ENCODE assay signal across 8 cellular contexts in genomic region chr11:117095301-117096139, GRCh38. TPM values are rescaled to one million over a fixed set of nuclear protein-coding genes. Genes with fewer than 3 reads are reported as not detected.
DNase-seq lines count a peak whose midpoint lies in the region; ATAC-seq, FAIRE-seq and TF ChIP-seq lines count a peak whose summit lies in the region.

No MANE protein-coding gene starts in this region.

- H3K79me2 ChIP-seq in Loucy (ENCODE audit: insufficient read depth, low read length) (peaks cover 79% of the 10 kb centered on the region), K562 (ENCODE audit: control insufficient read depth, insufficient read depth, low read length) (peaks cover 74% of the 10 kb centered on the region), mesendoderm (ENCODE audit: control insufficient read depth, insufficient read depth, low read length) (peaks cover 54% of the 10 kb centered on the region)

- H3K18ac ChIP-seq in mesendoderm (ENCODE audit: low read length), result no peak overlapping the region

- peak overlapping the region; percentile 94 for H3K4me3 ChIP-seq in Loucy (ENCODE audit: low read length, poor library complexity, severe bottlenecking)
- no peak overlapping the region for H3K4me3 ChIP-seq in K562
- H3K4me3 ChIP-seq in mesendoderm (ENCODE audit: low read length), result no peak overlapping the region

- H3K9ac ChIP-seq in Loucy (ENCODE audit: low read depth, low read length, poor library complexity, severe bottlenecking) (peak overlapping the region; percentile 89), K562 (ENCODE audit: insufficient read depth in 1 of 2, low read depth in 2 of 2, low read length in 2 of 2) (peak overlapping the region; percentile 29 to 69; a peak in 1 of 4 replicates), mesendoderm (ENCODE audit: low read length) (no peak overlapping the region)

- H3F3A ChIP-seq in Loucy (ENCODE audit: low read depth), result no peaks in the 10 kb centered on the region

- TF ChIP-seq POLR2A in K562 (conservative IDR thresholded peaks at IDR 0.05), result no peak

- TF ChIP-seq CTCF in Loucy (conservative IDR thresholded peaks at IDR 0.05; ENCODE audit: low read length), result no peak
- no peak for TF ChIP-seq CTCF in K562 (IDR thresholded peaks at IDR 0.05 in 2 of 3, conservative IDR thresholded peaks at IDR 0.05 in 1 of 3; ENCODE audit: insufficient read depth in 2 of 3, low read depth in 1 of 3, low read length in 3 of 3)

- H3K9me3 ChIP-seq in Loucy (ENCODE audit: insufficient read depth, low read depth, low read length), result no peaks in the 10 kb centered on the region
- no peaks in the 10 kb centered on the region for H3K9me3 ChIP-seq in K562 (replicated peaks; ENCODE audit: control insufficient read depth, insufficient read depth, low read depth, low read length)

- POLR2A ChIA-PET in K562 (lab: Yijun Ruan, JAX), result interaction anchor here (0.5 to 2.4 kb wide), 7 partner anchors 7 to 308 kb away, joined by 3 to 5 read pairs (median 4); no protein-coding TSS in a partner anchor

- H3K79me1 ChIP-seq in mesendoderm (ENCODE audit: low read length), result peaks cover 16% of the 10 kb centered on the region

- H3K36me3 ChIP-seq in Loucy (ENCODE audit: insufficient read depth, low read length) (no peaks in the 10 kb centered on the region), K562 (ENCODE audit: control insufficient read depth, insufficient read depth, low read length) (peaks cover 4% of the 10 kb centered on the region; the same call in 2 of the 3 replicates), mesendoderm (ENCODE audit: control insufficient read depth, insufficient read depth, low read length) (no peaks in the 10 kb centered on the region)

- H3K23ac ChIP-seq in mesendoderm (ENCODE audit: low read length), result no peak overlapping the region

- peaks cover 1% of the 10 kb centered on the region for H3K9me1 ChIP-seq in K562 (ENCODE audit: control insufficient read depth, insufficient read depth, low read length)

- 23% methylated on average over 9 of the region's 9 CpGs for WGBS in K562 (ENCODE audit: insufficient coverage, low coverage, missing lambda C conversion rate)
- no CpG with 5 or more reads among the region's 9 CpGs for WGBS in mesendoderm (ENCODE audit: extremely low coverage, insufficient coverage, low lambda C conversion rate)

- no peaks in the 10 kb centered on the region for H3K9me2 ChIP-seq in Loucy (replicated peaks; ENCODE audit: low read depth, low read length)

- no peak overlapping the region for H3K4ac ChIP-seq in mesendoderm (ENCODE audit: low read depth, low read length)

- BruUV-seq in K562 (replicated peaks; lab: Mats Ljungman, UMichigan), result no TSS peak

- 0 out of 4 replicates have a peak, but pooled peaks of 1 of the 2 experiments have one; percentile 6 for TF ChIP-seq RAD21 in K562 (CRISPR knock-in tag; conservative IDR thresholded peaks at IDR 0.05 in 1 of 2, IDR thresholded peaks at IDR 0.05 in 1 of 2)

- FAIRE-seq in K562 (lab: Jason Lieb, UNC), result peak; percentile 77

- in situ Hi-C loops in K562 (cut with MboI), result no loop called here

- no peak overlapping the region for H4K8ac ChIP-seq in mesendoderm (ENCODE audit: low read depth, low read length)

- DNase-seq in CD1c-positive myeloid dendritic cell (ENCODE audit: extremely low spot score) (peak; percentile 45), K562 (ENCODE audit: extremely low read depth in 1 of 4, low spot score in 3 of 4) (peak in 2 of 4 experiments; percentile 65 to 77), mesendoderm (peak; percentile 34), NCI-H146 treated with DMSO at 0.1 percent for 48 hours (lab: John Stamatoyannopoulos, UW; ENCODE audit: unreplicated experiment) (no peak), NCI-H1694 (lab: John Stamatoyannopoulos, UW) (no peak), NCI-H2227 (lab: John Stamatoyannopoulos, UW; ENCODE audit: unreplicated experiment) (no peak), SIG-M5 (lab: John Stamatoyannopoulos, UW) (no peak)

- H2AFZ ChIP-seq in Loucy (ENCODE audit: low read length) (no peak overlapping the region), K562 (ENCODE audit: low read depth, low read length) (no peak overlapping the region)

- H3K27ac ChIP-seq in K562 (ENCODE audit: extremely low read depth, low read depth, low read length) (peak overlapping the region; percentile 43; the same call in 2 of the 3 replicates), mesendoderm (ENCODE audit: low read depth, low read length) (no peak overlapping the region)

- intact Hi-C loops in K562 (cut with micrococcal nuclease), result loop anchor here (2.0 to 5.0 kb wide), 5 partner anchors 25 to 215 kb away; no protein-coding TSS in a partner anchor

- H4K5ac ChIP-seq in mesendoderm (ENCODE audit: low read length), result no peak overlapping the region

- TF ChIP-seq EP300 in K562 (IDR thresholded peaks at IDR 0.05; ENCODE audit: low read length), result peak; percentile 47; the same call in 1 of the 2 replicates

- H4K20me1 ChIP-seq in Loucy (ENCODE audit: insufficient read depth, low read length, poor library complexity, severe bottlenecking), result peaks cover 36% of the 10 kb centered on the region
- peaks cover 32% of the 10 kb centered on the region for H4K20me1 ChIP-seq in K562 (replicated peaks; ENCODE audit: control insufficient read depth, insufficient read depth, low read length)

- H3K56ac ChIP-seq in mesendoderm (ENCODE audit: low read length), result peak overlapping the region; percentile 53

- H3K4me2 ChIP-seq in Loucy (ENCODE audit: low read depth, low read length, poor library complexity, severe bottlenecking) (peak overlapping the region; percentile 82), K562 (ENCODE audit: insufficient read depth, low read length) (peak overlapping the region; percentile 82), mesendoderm (ENCODE audit: low read length) (no peak overlapping the region)

- H2BK15ac ChIP-seq in mesendoderm (replicated peaks; ENCODE audit: low read depth), result no peak overlapping the region

- peak; percentile 7; the same call in 2 of the 3 replicates for ATAC-seq in K562

- H3K4me1 ChIP-seq in Loucy (ENCODE audit: insufficient read depth, low read length, poor library complexity, severe bottlenecking) (peaks cover 49% of the 10 kb centered on the region), K562 (replicated peaks in 1 of 2; ENCODE audit: control insufficient read depth in 2 of 2, insufficient read depth in 2 of 2, low read length in 2 of 2) (peaks cover 22 to 34% of the 10 kb centered on the region in 2 experiments), mesendoderm (ENCODE audit: control insufficient read depth, low read depth, low read length) (peaks cover 12% of the 10 kb centered on the region)

- CTCF ChIA-PET in K562 (lab: Yijun Ruan, JAX; ENCODE audit: low intra/inter-chr PET ratio), result no interaction called here

- H3K27me3 ChIP-seq in Loucy (ENCODE audit: insufficient read depth, low read length, poor library complexity, severe bottlenecking) (no peaks in the 10 kb centered on the region), K562 (ENCODE audit: control insufficient read depth in 2 of 2, insufficient read depth in 2 of 2, low read length in 2 of 2) (no peaks in the 10 kb centered on the region), mesendoderm (ENCODE audit: insufficient read depth, low read length, poor library complexity) (no peaks in the 10 kb centered on the region)

- H2BK5ac ChIP-seq in mesendoderm (ENCODE audit: low read length), result no peak overlapping the region

- H2BK120ac ChIP-seq in mesendoderm (ENCODE audit: low read depth, low read length), result no peak overlapping the region

- H2AK5ac ChIP-seq in mesendoderm (ENCODE audit: low read length), result no peak overlapping the region

TF ChIP-seq in K562, 482 proteins besides CTCF, POLR2A, EP300 and RAD21 (continues in another document):
- TF ChIP-seq GTF2E2 (tag; IDR thresholded peaks at IDR 0.05), result no peak

RNA-seq across cellular contexts. Expression of gene SIK3, which starts 2.7 kb away (rescaled TPM):
- total RNA-seq in K562 (2011; cell fraction: chromatin; rRNA removed; ENCODE audit: low replicate concordance), result 63.2 and 103 TPM in 2 replicates
- 30.0 and 38.4 TPM in 2 replicates for total RNA-seq in K562 (2011; cell fraction: nucleolus; rRNA removed)
- total RNA-seq in K562 (2011; cell fraction: nucleoplasm; rRNA removed), result 51.0 and 57.2 TPM in 2 replicates
- total RNA-seq in K562 (2014; rRNA removed), result 8.4 and 9.5 TPM in 2 replicates
- total RNA-seq in K562 (2014; rRNA removed; fragmentation: Illumina TruSeq; extraction: Trizol), result 10.7 and 10.8 TPM in 2 replicates
- 7.6 and 8.5 TPM in 2 replicates for total RNA-seq in K562 (2015; rRNA removed; fragmentation: Illumina TruSeq; extraction: Trizol)
- total RNA-seq in K562 (2021), result 16.7 and 21.6 TPM in 2 replicates
- 6.1 and 7.3 TPM in 2 replicates for polyA plus RNA-seq in K562 (2011; rRNA removed)
- 4.2 and 4.4 TPM in 2 replicates for polyA plus RNA-seq in K562 (2011; cell fraction: cytosol; rRNA removed)
- polyA plus RNA-seq in K562 (2011; cell fraction: nucleus; rRNA removed), result 21.4 and 34.9 TPM in 2 replicates
- 9.5 and 10.3 TPM in 2 replicates for polyA plus RNA-seq in K562 (2012)
- polyA plus RNA-seq in K562 (2014; fragmentation: Illumina TruSeq; extraction: Trizol), result 12.2 and 14.0 TPM in 2 replicates
- polyA plus RNA-seq in K562 (2014; fragmentation: Nextera tagmentation; extraction: Ambion mirVana), result 1 to 10 TPM; 1.6 to 1.8 TPM
- polyA plus RNA-seq in K562 (2014; rRNA removed), result 8.0 and 8.9 TPM in 2 replicates
- 14.2 and 16.0 TPM in 2 replicates for polyA minus RNA-seq in K562 (2011; rRNA and poly(A)+ RNA removed)
- polyA minus RNA-seq in K562 (2011; cell fraction: cytosol; rRNA and poly(A)+ RNA removed), result 6.6 and 9.6 TPM in 2 replicates
- polyA minus RNA-seq in K562 (2011; cell fraction: nucleus; rRNA and poly(A)+ RNA removed), result 22.2 and 28.9 TPM in 2 replicates
- polyA plus RNA-seq in mesendoderm (2013, experiment 1 of 2), result 11.6 TPM
- polyA plus RNA-seq in mesendoderm (2013, experiment 2 of 2), result 11.2 TPM

RNA-seq across cellular contexts. Expression of gene PAFAH1B2, which starts 48.6 kb away (rescaled TPM):
- 47.5 and 78.4 TPM in 2 replicates for total RNA-seq in K562 (2011; cell fraction: chromatin; rRNA removed; ENCODE audit: low replicate concordance)
- 27.7 and 27.9 TPM in 2 replicates for total RNA-seq in K562 (2011; cell fraction: nucleolus; rRNA removed)
- 55.0 and 89.9 TPM in 2 replicates for total RNA-seq in K562 (2011; cell fraction: nucleoplasm; rRNA removed)
- 61.0 and 64.9 TPM in 2 replicates for total RNA-seq in K562 (2014; rRNA removed)
- 94.7 and 109 TPM in 2 replicates for total RNA-seq in K562 (2014; rRNA removed; fragmentation: Illumina TruSeq; extraction: Trizol)
- 70.4 and 74.2 TPM in 2 replicates for total RNA-seq in K562 (2015; rRNA removed; fragmentation: Illumina TruSeq; extraction: Trizol)
- total RNA-seq in K562 (2021), result 82.3 and 90.2 TPM in 2 replicates
- polyA plus RNA-seq in K562 (2011; rRNA removed), result 43.3 and 55.3 TPM in 2 replicates
- 31.2 and 34.2 TPM in 2 replicates for polyA plus RNA-seq in K562 (2011; cell fraction: cytosol; rRNA removed)
- polyA plus RNA-seq in K562 (2011; cell fraction: nucleus; rRNA removed), result 17.3 and 17.8 TPM in 2 replicates
- 28.3 and 30.4 TPM in 2 replicates for polyA plus RNA-seq in K562 (2012)
- 38.0 and 39.3 TPM in 2 replicates for polyA plus RNA-seq in K562 (2014; fragmentation: Illumina TruSeq; extraction: Trizol)
- polyA plus RNA-seq in K562 (2014; fragmentation: Nextera tagmentation; extraction: Ambion mirVana), result 10 to 100 TPM; 27.8 to 81.6 TPM
- polyA plus RNA-seq in K562 (2014; rRNA removed), result 34.5 and 36.4 TPM in 2 replicates
- polyA minus RNA-seq in K562 (2011; rRNA and poly(A)+ RNA removed), result 203 and 224 TPM in 2 replicates
- 49.4 and 74.5 TPM in 2 replicates for polyA minus RNA-seq in K562 (2011; cell fraction: cytosol; rRNA and poly(A)+ RNA removed)
- polyA minus RNA-seq in K562 (2011; cell fraction: nucleus; rRNA and poly(A)+ RNA removed), result 15.5 and 22.9 TPM in 2 replicates
- polyA plus RNA-seq in mesendoderm (2013, experiment 1 of 2), result 76.1 TPM
- 73.8 TPM for polyA plus RNA-seq in mesendoderm (2013, experiment 2 of 2)

Comparison
In these comparisons a context has a peak if more than half of its experiments do, and no peak if none do; other contexts are left out.
1. DNase-seq: peak in CD1c-positive myeloid dendritic cell (single experiment) and mesendoderm (single experiment); none in NCI-H146 treated with DMSO at 0.1 percent for 48 hours (single experiment), NCI-H1694 (single experiment), NCI-H2227 (single experiment) and SIG-M5 (single experiment).